Comparison of ENCODE assay signal across 8 cellular contexts in the genomic region with DNA sequence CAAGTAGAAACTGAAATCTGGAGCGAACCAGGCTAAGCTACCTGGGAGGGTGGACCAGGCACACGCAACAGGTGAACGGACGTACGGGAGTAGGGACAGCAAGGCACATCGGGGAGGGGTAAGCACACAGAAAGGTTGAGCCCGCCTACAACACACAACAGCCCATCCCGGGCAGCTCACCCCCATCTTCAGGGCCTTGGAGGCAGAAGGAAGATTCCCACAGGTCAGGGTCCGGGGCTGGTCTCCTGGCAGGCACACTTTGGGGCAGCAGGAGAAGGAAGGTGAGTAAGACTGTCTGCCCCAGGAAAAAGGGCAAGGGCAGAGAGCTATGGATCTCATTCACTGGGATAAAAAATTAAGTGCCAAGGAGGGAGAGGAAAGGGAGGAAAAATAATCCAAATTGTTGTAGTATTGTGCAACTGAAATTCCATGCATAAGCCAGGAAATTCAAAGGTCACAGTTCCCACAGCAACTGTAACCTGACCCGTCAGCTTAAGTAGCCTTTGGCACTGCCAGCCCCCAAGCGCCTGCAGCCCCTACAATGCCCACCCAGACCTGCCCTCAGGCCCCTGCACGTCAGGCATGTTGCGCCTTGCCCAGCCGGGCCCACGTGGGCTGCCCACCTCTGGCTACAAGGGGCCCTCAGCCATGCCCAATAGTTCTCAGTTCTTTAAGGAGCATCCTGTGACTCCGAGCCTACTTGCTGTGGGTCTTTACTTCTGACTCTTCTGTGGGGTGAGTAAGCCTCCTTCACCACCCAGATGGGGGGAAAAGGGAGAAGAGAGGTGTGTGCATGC. TPM values are rescaled to one million over a fixed set of nuclear protein-coding genes. Genes with fewer than 3 reads are reported as not detected.
DNase-seq lines count a peak whose midpoint lies in the region; ATAC-seq and TF ChIP-seq lines count a peak whose summit lies in the region.

No MANE protein-coding gene starts in this region.

- H3K9me3 Mint-ChIP-seq in neural progenitor cell, result peaks cover 3% of the 10 kb centered on the region

- DNase-seq in COLO829 (ENCODE audit: low spot score) (peak; percentile 53), RPMI7951 (ENCODE audit: low read depth) (peak; percentile 81), fibroblast of pulmonary artery (ENCODE audit: low read depth) (peak; percentile 93), neural progenitor cell (ENCODE audit: low spot score) (peak; percentile 32), NCI-H2107 (lab: John Stamatoyannopoulos, UW) (no peak), NCI-H524 treated with DMSO at 0.1 percent for 48 hours (lab: John Stamatoyannopoulos, UW) (no peak), mesenteric fat pad (ENCODE audit: low spot score) (no peak)

- no peak for ATAC-seq in GM18873 (IDR thresholded peaks at IDR 0.05; ENCODE audit: low FRiP score, unreplicated experiment)

- no peaks in the 10 kb centered on the region for H3F3A ChIP-seq in neural progenitor cell (ENCODE audit: low read depth)

- H3K27me3 ChIP-seq in neural progenitor cell, result no peaks in the 10 kb centered on the region

- TF ChIP-seq CTCF in fibroblast of pulmonary artery (IDR thresholded peaks at IDR 0.05; ENCODE audit: low read length, missing control alignments) (no peak), neural progenitor cell (IDR thresholded peaks at IDR 0.05) (no peak)

- no peak overlapping the region for H2AFZ ChIP-seq in neural progenitor cell (replicated peaks)

- peak overlapping the region; percentile 65 for H3K27ac Mint-ChIP-seq in neural progenitor cell

- peaks cover 31% of the 10 kb centered on the region for H3K4me1 Mint-ChIP-seq in neural progenitor cell

- no peak overlapping the region for H3K4me3 ChIP-seq in fibroblast of pulmonary artery (replicated peaks; ENCODE audit: low read depth, low read length)
- no peak overlapping the region for H3K4me3 ChIP-seq in neural progenitor cell

- peaks cover 35% of the 10 kb centered on the region for H4K20me1 ChIP-seq in neural progenitor cell (ENCODE audit: low read depth)

- no peak overlapping the region for H3K9ac ChIP-seq in neural progenitor cell

- no peaks in the 10 kb centered on the region for H3K9me3 ChIP-seq in neural progenitor cell (ENCODE audit: low read depth)

- H3K79me2 ChIP-seq in neural progenitor cell (ENCODE audit: low read depth), result peaks cover 75% of the 10 kb centered on the region

- no peak overlapping the region for H3K27ac ChIP-seq in neural progenitor cell

- H3K36me3 ChIP-seq in neural progenitor cell, result no peaks in the 10 kb centered on the region

- H3K4me3 Mint-ChIP-seq in neural progenitor cell, result no peak overlapping the region

- peaks cover 3% of the 10 kb centered on the region for H3K27me3 Mint-ChIP-seq in neural progenitor cell (ENCODE audit: insufficient read depth, low read depth)

- H3K4me2 ChIP-seq in neural progenitor cell, result peak overlapping the region; percentile 35

- no peaks in the 10 kb centered on the region for H3K36me3 Mint-ChIP-seq in neural progenitor cell

- H3K4me1 ChIP-seq in neural progenitor cell, result peaks cover 11% of the 10 kb centered on the region

RNA-seq across cellular contexts. Expression of a gene that starts 51.8 kb away (rescaled TPM):
- 16.0 and 17.0 TPM in 2 replicates for total RNA-seq in RPMI7951 (2014; rRNA removed; shearing (Covaris generic))
- total RNA-seq in neural progenitor cell (ENCODE audit: low replicate concordance) (32.7 and 33.6 TPM in 2 replicates), mesenteric fat pad (65.2 TPM)

Comparison
In these comparisons a context has a peak if more than half of its experiments do, and no peak if none do; other contexts are left out.
1. DNase-seq: peak in COLO829 (single experiment), RPMI7951 (single experiment), fibroblast of pulmonary artery (single experiment) and neural progenitor cell (single experiment); none in NCI-H2107 (single experiment), NCI-H524 treated with DMSO at 0.1 percent for 48 hours (single experiment) and mesenteric fat pad (single experiment).